In genomic region chr20:45445805-45446562, GRCh38 we compare ENCODE assay signal across 8 cellular contexts. TPM values are rescaled to one million over a fixed set of nuclear protein-coding genes. Genes with fewer than 3 reads are reported as not detected.
DNase-seq lines count a peak whose midpoint lies in the region; ATAC-seq, FAIRE-seq and TF ChIP-seq lines count a peak whose summit lies in the region.

No MANE protein-coding gene starts in this region.

- no peaks in the 10 kb centered on the region for H3F3A ChIP-seq in Loucy (ENCODE audit: low read depth)

- intact Hi-C loops in HepG2 (cut with micrococcal nuclease; ENCODE audit: unreplicated experiment) = no loop called here

- TF ChIP-seq EP300 in HepG2 (IDR thresholded peaks at IDR 0.05; ENCODE audit: low read depth in 2 of 2, low read length in 2 of 2) = no peak
- TF ChIP-seq EP300 in HepG2 (CRISPR knock-in tag; IDR thresholded peaks at IDR 0.05; ENCODE audit: borderline replicate concordance) = no peak

- no peaks in the 10 kb centered on the region for H3K27me3 ChIP-seq in GM06990 (replicated peaks; ENCODE audit: control insufficient read depth, insufficient read depth, low read length)
- H3K27me3 ChIP-seq in Loucy (ENCODE audit: insufficient read depth, low read length, poor library complexity, severe bottlenecking) = no peaks in the 10 kb centered on the region
- 0 out of 5 replicates have a peak, but pooled peaks cover 0 to 1% of the 10 kb centered on the region in 2 experiments for H3K27me3 ChIP-seq in HepG2 (ENCODE audit: control insufficient read depth in 1 of 2, insufficient read depth in 2 of 2, low read length in 2 of 2)

- H2AFZ ChIP-seq in Loucy (ENCODE audit: low read length) (no peak overlapping the region), HepG2 (ENCODE audit: low read length) (no peak overlapping the region)

- H3K9me2 ChIP-seq in Loucy (replicated peaks; ENCODE audit: low read depth, low read length) = no peaks in the 10 kb centered on the region

- no TSS peak for BruUV-seq in HepG2 (replicated peaks; lab: Mats Ljungman, UMichigan)

- ATAC-seq in activated T-cell treated with anti-CD3 and anti-CD28 coated beads, Interleukin-2, amount 50 U/mL, for 72 hours (replicated peaks in 1 of 2) = peak; percentile 67 to 69
- ATAC-seq in HepG2 = peak; percentile 97
- no peak for ATAC-seq in GM19463 (IDR thresholded peaks at IDR 0.05; ENCODE audit: unreplicated experiment)
- ATAC-seq in GM21390 (IDR thresholded peaks at IDR 0.05; ENCODE audit: unreplicated experiment) = no peak

- H3K79me2 ChIP-seq in Loucy (ENCODE audit: insufficient read depth, low read length) (no peaks in the 10 kb centered on the region), HepG2 (ENCODE audit: insufficient read depth, low read length) (no peaks in the 10 kb centered on the region)

- no peaks in the 10 kb centered on the region for H3K36me3 ChIP-seq in GM06990 (ENCODE audit: control insufficient read depth, insufficient read depth, low read length)
- H3K36me3 ChIP-seq in Loucy (ENCODE audit: insufficient read depth, low read length) = no peaks in the 10 kb centered on the region
- no peaks in the 10 kb centered on the region for H3K36me3 ChIP-seq in HepG2 (replicated peaks in 1 of 2; ENCODE audit: control insufficient read depth in 1 of 2, insufficient read depth in 2 of 2, low read length in 2 of 2)

- H3K27me3 Mint-ChIP-seq in activated T-cell treated with anti-CD3 and anti-CD28 coated beads, Interleukin-2, amount 50 U/mL, for 72 hours (ENCODE audit: low read depth) = peaks cover 32% of the 10 kb centered on the region

- TF ChIP-seq RAD21 in HepG2 (CRISPR knock-in tag; IDR thresholded peaks at IDR 0.05) = no peak

- no peaks in the 10 kb centered on the region for H3K36me3 Mint-ChIP-seq in activated T-cell treated with anti-CD3 and anti-CD28 coated beads, Interleukin-2, amount 50 U/mL, for 72 hours (ENCODE audit: insufficient read depth in 2 of 2)

- H3K9me3 ChIP-seq in Loucy (ENCODE audit: insufficient read depth, low read depth, low read length) (no peaks in the 10 kb centered on the region), HepG2 (ENCODE audit: low read length) (no peaks in the 10 kb centered on the region)

- TF ChIP-seq POLR2A in HepG2 (IDR thresholded peaks at IDR 0.05; ENCODE audit: insufficient read depth in 1 of 2, low read depth in 2 of 2, low read length in 2 of 2) = no peak

- H3K27ac Mint-ChIP-seq in activated T-cell treated with anti-CD3 and anti-CD28 coated beads, Interleukin-2, amount 50 U/mL, for 72 hours = no peak overlapping the region

- H3K4me1 ChIP-seq in Loucy (ENCODE audit: insufficient read depth, low read length, poor library complexity, severe bottlenecking) = peaks cover 30% of the 10 kb centered on the region
- H3K4me1 ChIP-seq in HepG2 (ENCODE audit: insufficient read depth, low read length) = peaks cover 6% of the 10 kb centered on the region

- FAIRE-seq in HepG2 (lab: Jason Lieb, UNC) = peak; percentile 99

- H4K20me1 ChIP-seq in Loucy (ENCODE audit: insufficient read depth, low read length, poor library complexity, severe bottlenecking) = no peaks in the 10 kb centered on the region
- no peaks in the 10 kb centered on the region for H4K20me1 ChIP-seq in HepG2 (ENCODE audit: insufficient read depth, low read length)

- no peak overlapping the region for H3K4me3 Mint-ChIP-seq in activated T-cell treated with anti-CD3 and anti-CD28 coated beads, Interleukin-2, amount 50 U/mL, for 72 hours

- in situ Hi-C loops in ACHN (cut with HindIII; ENCODE audit: low pct_ligation_motif_present, low pct_unique_long_range_greater_than_20kb, low sequenced_read_pairs) (no loop called here), HepG2 (cut with HindIII; ENCODE audit: extremely low pct_ligation_motif_present, low pct_unique_long_range_greater_than_20kb) (no loop called here)

- H3K9me3 Mint-ChIP-seq in activated T-cell treated with anti-CD3 and anti-CD28 coated beads, Interleukin-2, amount 50 U/mL, for 72 hours = no peaks in the 10 kb centered on the region

- CTCF ChIA-PET in HepG2 (lab: Yijun Ruan, JAX; ENCODE audit: low intra/inter-chr PET ratio, low total read pairs) = interaction anchor here (0.9 to 1.3 kb wide), 3 partner anchors 9 to 325 kb away, joined by 3 to 5 read pairs (median 4); no protein-coding TSS in a partner anchor

- POLR2A ChIA-PET in HepG2 (lab: Yijun Ruan, JAX) = no interaction called here

- H3K4me1 Mint-ChIP-seq in activated T-cell treated with anti-CD3 and anti-CD28 coated beads, Interleukin-2, amount 50 U/mL, for 72 hours (ENCODE audit: low read depth) = peaks cover 14% of the 10 kb centered on the region

- 18% methylated on average over 7 of the region's 7 CpGs for WGBS in HepG2 (ENCODE audit: low lambda C conversion rate)

- DNase-seq in ACHN (peak; percentile 24), GM06990 (ENCODE audit: extremely low read depth, insufficient read length) (no peak), HepG2 (ENCODE audit: low spot score) (peak; percentile 61), Ammon's horn (ENCODE audit: low spot score) (no peak)
- DNase-seq in activated T-cell treated with anti-CD3 and anti-CD28 coated beads, Interleukin-2, amount 50 U/mL, for 72 hours = peak; percentile 34 to 35

- H3K9ac ChIP-seq in Loucy (ENCODE audit: low read depth, low read length, poor library complexity, severe bottlenecking) (no peak overlapping the region), HepG2 (ENCODE audit: insufficient read depth, low read depth, low read length) (no peak overlapping the region)

- peak; percentile 84 for TF ChIP-seq CTCF in GM06990 (IDR thresholded peaks at IDR 0.05; ENCODE audit: insufficient read depth, low read length, poor library complexity, severe bottlenecking)
- TF ChIP-seq CTCF in Loucy (conservative IDR thresholded peaks at IDR 0.05; ENCODE audit: low read length) = peak; percentile 78
- peak; percentile 75 for TF ChIP-seq CTCF in HepG2 (CRISPR knock-in tag; IDR thresholded peaks at IDR 0.05)

- no peak overlapping the region for H3K27ac ChIP-seq in HepG2 (ENCODE audit: extremely low read length, insufficient read depth, low read length)

- H3K4me3 ChIP-seq in GM06990 (replicated peaks; ENCODE audit: low read depth, low read length) (no peak overlapping the region), Loucy (ENCODE audit: low read length, poor library complexity, severe bottlenecking) (peak overlapping the region; percentile 4), HepG2 (replicated peaks in 1 of 3; ENCODE audit: insufficient read depth in 1 of 3, low read depth in 2 of 3, low read length in 3 of 3) (no peak overlapping the region)

- H3K4me2 ChIP-seq in Loucy (ENCODE audit: low read depth, low read length, poor library complexity, severe bottlenecking) = peak overlapping the region; percentile 37
- no peak overlapping the region for H3K4me2 ChIP-seq in HepG2 (ENCODE audit: low read depth, low read length)

RNA-seq across cellular contexts. Expression of gene WFDC2, which starts 23.6 kb away (rescaled TPM):
- 1 to 10 TPM; 1.2 to 1.8 TPM for total RNA-seq in activated T-cell treated with anti-CD3 and anti-CD28 coated beads, Interleukin-2, amount 50 U/mL, for 72 hours
- not detected in 2 replicates for total RNA-seq in HepG2 (2016; rRNA removed; fragmentation: Illumina TruSeq; extraction: Trizol)
- not detected in 2 replicates for total RNA-seq in HepG2 (2016; cell fraction: cytosol; rRNA removed; fragmentation: Illumina TruSeq; extraction: Trizol; ENCODE audit: low read depth)
- 0.22 TPM in 1 of 2 replicates, not detected in the other for total RNA-seq in HepG2 (2016; cell fraction: insoluble cytoplasmic fraction; rRNA removed; fragmentation: Illumina TruSeq; extraction: Trizol)
- total RNA-seq in HepG2 (2016; cell fraction: membrane; rRNA removed; fragmentation: Illumina TruSeq; extraction: Trizol) = not detected in 2 replicates
- total RNA-seq in HepG2 (2016; cell fraction: nucleus; rRNA removed; fragmentation: Illumina TruSeq; extraction: Trizol) = not detected in 2 replicates
- polyA plus RNA-seq in HepG2 (2011; rRNA removed) = 0.13 and 0.33 TPM in 2 replicates
- 0.22 and 0.66 TPM in 2 replicates for polyA plus RNA-seq in HepG2 (2011; cell fraction: cytosol; rRNA removed)
- polyA plus RNA-seq in HepG2 (2011; cell fraction: nucleus; rRNA removed) = 0.24 and 0.35 TPM in 2 replicates
- polyA plus RNA-seq in HepG2 (2012) = 0.60 TPM in 1 of 2 replicates, not detected in the other
- not detected in 2 replicates for polyA plus RNA-seq in HepG2 (2016; cell fraction: cytosol; fragmentation: Illumina TruSeq; extraction: Trizol; ENCODE audit: low read depth)
- polyA plus RNA-seq in HepG2 (2016; cell fraction: insoluble cytoplasmic fraction; fragmentation: Illumina TruSeq; extraction: Trizol; ENCODE audit: low read depth) = not detected in 2 replicates
- not detected in 2 replicates for polyA plus RNA-seq in HepG2 (2016; cell fraction: membrane; fragmentation: Illumina TruSeq; extraction: Trizol; ENCODE audit: low read depth)
- polyA plus RNA-seq in HepG2 (2016; cell fraction: nucleus; fragmentation: Illumina TruSeq; extraction: Trizol; ENCODE audit: insufficient read depth, low read depth) = not detected in 2 replicates
- polyA minus RNA-seq in HepG2 (2011; rRNA and poly(A)+ RNA removed; ENCODE audit: low replicate concordance) = not detected in 2 replicates
- polyA minus RNA-seq in HepG2 (2011; cell fraction: cytosol; rRNA and poly(A)+ RNA removed) = not detected in 2 replicates
- not detected in 2 replicates for polyA minus RNA-seq in HepG2 (2011; cell fraction: nucleus; rRNA and poly(A)+ RNA removed)

RNA-seq across cellular contexts. Expression of gene PIGT, which starts 30.0 kb away (rescaled TPM):
- 10 to 100 TPM; 60.4 to 63.7 TPM for total RNA-seq in activated T-cell treated with anti-CD3 and anti-CD28 coated beads, Interleukin-2, amount 50 U/mL, for 72 hours
- 26.4 and 65.9 TPM in 2 replicates for total RNA-seq in HepG2 (2016; rRNA removed; fragmentation: Illumina TruSeq; extraction: Trizol)
- total RNA-seq in HepG2 (2016; cell fraction: cytosol; rRNA removed; fragmentation: Illumina TruSeq; extraction: Trizol; ENCODE audit: low read depth) = 16.2 and 16.8 TPM in 2 replicates
- total RNA-seq in HepG2 (2016; cell fraction: insoluble cytoplasmic fraction; rRNA removed; fragmentation: Illumina TruSeq; extraction: Trizol) = 26.3 and 65.1 TPM in 2 replicates
- 26.4 and 29.9 TPM in 2 replicates for total RNA-seq in HepG2 (2016; cell fraction: membrane; rRNA removed; fragmentation: Illumina TruSeq; extraction: Trizol)
- total RNA-seq in HepG2 (2016; cell fraction: nucleus; rRNA removed; fragmentation: Illumina TruSeq; extraction: Trizol) = 64.4 and 84.9 TPM in 2 replicates
- polyA plus RNA-seq in HepG2 (2011; rRNA removed) = 74.1 and 85.7 TPM in 2 replicates
- polyA plus RNA-seq in HepG2 (2011; cell fraction: cytosol; rRNA removed) = 37.8 and 44.8 TPM in 2 replicates
- polyA plus RNA-seq in HepG2 (2011; cell fraction: nucleus; rRNA removed) = 94.4 and 98.4 TPM in 2 replicates
- 62.3 and 63.6 TPM in 2 replicates for polyA plus RNA-seq in HepG2 (2012)
- 22.0 and 26.6 TPM in 2 replicates for polyA plus RNA-seq in HepG2 (2016; cell fraction: cytosol; fragmentation: Illumina TruSeq; extraction: Trizol; ENCODE audit: low read depth)
- 39.8 and 50.9 TPM in 2 replicates for polyA plus RNA-seq in HepG2 (2016; cell fraction: insoluble cytoplasmic fraction; fragmentation: Illumina TruSeq; extraction: Trizol; ENCODE audit: low read depth)
- polyA plus RNA-seq in HepG2 (2016; cell fraction: membrane; fragmentation: Illumina TruSeq; extraction: Trizol; ENCODE audit: low read depth) = 33.2 and 33.6 TPM in 2 replicates
- 167 and 168 TPM in 2 replicates for polyA plus RNA-seq in HepG2 (2016; cell fraction: nucleus; fragmentation: Illumina TruSeq; extraction: Trizol; ENCODE audit: insufficient read depth, low read depth)
- polyA minus RNA-seq in HepG2 (2011; rRNA and poly(A)+ RNA removed; ENCODE audit: low replicate concordance) = 86.1 and 91.5 TPM in 2 replicates
- 35.9 and 37.0 TPM in 2 replicates for polyA minus RNA-seq in HepG2 (2011; cell fraction: cytosol; rRNA and poly(A)+ RNA removed)
- polyA minus RNA-seq in HepG2 (2011; cell fraction: nucleus; rRNA and poly(A)+ RNA removed) = 68.5 and 79.2 TPM in 2 replicates

RNA-seq across cellular contexts. Expression of gene DBNDD2, which starts 37.9 kb away (rescaled TPM):
- total RNA-seq in activated T-cell treated with anti-CD3 and anti-CD28 coated beads, Interleukin-2, amount 50 U/mL, for 72 hours = 10 to 100 TPM; 28.7 to 43.4 TPM
- total RNA-seq in HepG2 (2016; rRNA removed; fragmentation: Illumina TruSeq; extraction: Trizol) = 16.7 and 19.6 TPM in 2 replicates
- 27.1 and 31.8 TPM in 2 replicates for total RNA-seq in HepG2 (2016; cell fraction: cytosol; rRNA removed; fragmentation: Illumina TruSeq; extraction: Trizol; ENCODE audit: low read depth)
- 17.0 and 18.9 TPM in 2 replicates for total RNA-seq in HepG2 (2016; cell fraction: insoluble cytoplasmic fraction; rRNA removed; fragmentation: Illumina TruSeq; extraction: Trizol)
- total RNA-seq in HepG2 (2016; cell fraction: membrane; rRNA removed; fragmentation: Illumina TruSeq; extraction: Trizol) = 37.0 and 42.3 TPM in 2 replicates
- 9.4 and 9.5 TPM in 2 replicates for total RNA-seq in HepG2 (2016; cell fraction: nucleus; rRNA removed; fragmentation: Illumina TruSeq; extraction: Trizol)
- polyA plus RNA-seq in HepG2 (2011; rRNA removed) = 47.6 and 50.4 TPM in 2 replicates
- 44.5 and 55.5 TPM in 2 replicates for polyA plus RNA-seq in HepG2 (2011; cell fraction: cytosol; rRNA removed)
- polyA plus RNA-seq in HepG2 (2011; cell fraction: nucleus; rRNA removed) = 18.6 and 25.0 TPM in 2 replicates
- 22.6 and 31.0 TPM in 2 replicates for polyA plus RNA-seq in HepG2 (2012)
- polyA plus RNA-seq in HepG2 (2016; cell fraction: cytosol; fragmentation: Illumina TruSeq; extraction: Trizol; ENCODE audit: low read depth) = 59.2 and 64.6 TPM in 2 replicates
- 33.0 and 35.8 TPM in 2 replicates for polyA plus RNA-seq in HepG2 (2016; cell fraction: insoluble cytoplasmic fraction; fragmentation: Illumina TruSeq; extraction: Trizol; ENCODE audit: low read depth)
- polyA plus RNA-seq in HepG2 (2016; cell fraction: membrane; fragmentation: Illumina TruSeq; extraction: Trizol; ENCODE audit: low read depth) = 58.6 and 59.9 TPM in 2 replicates
- 22.2 and 26.4 TPM in 2 replicates for polyA plus RNA-seq in HepG2 (2016; cell fraction: nucleus; fragmentation: Illumina TruSeq; extraction: Trizol; ENCODE audit: insufficient read depth, low read depth)
- polyA minus RNA-seq in HepG2 (2011; rRNA and poly(A)+ RNA removed; ENCODE audit: low replicate concordance) = 9.7 and 31.5 TPM in 2 replicates
- 4.8 and 11.1 TPM in 2 replicates for polyA minus RNA-seq in HepG2 (2011; cell fraction: cytosol; rRNA and poly(A)+ RNA removed)
- 4.0 and 11.1 TPM in 2 replicates for polyA minus RNA-seq in HepG2 (2011; cell fraction: nucleus; rRNA and poly(A)+ RNA removed)

Comparison
In these comparisons a context has a peak if more than half of its experiments do, and no peak if none do; other contexts are left out.
1. DNase-seq: peak in ACHN (single experiment), activated T-cell treated with anti-CD3 and anti-CD28 coated beads, Interleukin-2, amount 50 U/mL, for 72 hours (2 of 2) and HepG2 (single experiment); none in GM06990 (single experiment) and Ammon's horn (single experiment).
2. ATAC-seq: peak in activated T-cell treated with anti-CD3 and anti-CD28 coated beads, Interleukin-2, amount 50 U/mL, for 72 hours (2 of 2) and HepG2 (single experiment); none in GM19463 (single experiment) and GM21390 (single experiment).
3. Peak in every context shown above with its lines, with median percentiles within 50 percentile points of each other: CTCF ChIP-seq.